22 cellular contexts compared by ENCODE assay signal in the genomic region with DNA sequence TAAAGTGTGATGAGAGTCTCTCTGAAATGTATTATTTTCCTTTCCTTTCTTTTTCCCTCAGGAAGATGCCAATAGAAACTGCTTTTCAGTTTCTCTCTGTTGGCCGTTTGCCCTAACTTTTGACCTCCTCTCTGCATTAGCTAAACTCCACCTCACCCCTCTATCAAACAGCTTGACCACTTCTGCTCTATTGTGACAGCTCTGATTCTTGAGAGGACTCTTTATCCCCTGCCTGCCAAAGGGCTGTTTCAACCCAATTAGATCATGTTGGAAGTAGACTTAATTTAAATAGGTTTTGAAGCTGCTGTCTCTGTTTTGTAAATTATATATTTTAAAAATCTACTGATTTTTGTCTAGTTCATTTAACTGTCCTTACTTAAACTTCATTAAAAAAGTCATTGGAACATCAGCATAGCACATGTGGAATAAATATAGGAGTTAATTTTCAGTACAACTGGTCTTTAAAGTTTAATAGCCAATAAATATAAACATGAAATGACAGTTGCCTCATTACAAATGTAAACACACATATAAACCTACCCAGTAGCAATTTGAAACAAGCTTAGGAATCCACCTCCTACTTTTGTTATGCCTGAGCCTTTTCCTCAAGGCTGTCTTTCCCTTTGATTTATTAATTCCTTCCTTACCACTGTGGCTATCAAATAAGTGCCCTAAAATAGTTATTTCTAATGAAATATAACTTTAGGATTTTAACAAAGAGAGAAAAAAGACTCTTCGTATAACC.
A peak's percentile ranks its signal among the peaks of the same experiment; 100 is the strongest.
DNase-seq lines count a peak whose midpoint lies in the region; ATAC-seq, FAIRE-seq and TF ChIP-seq lines count a peak whose summit lies in the region.
"Had no signal": no experiment of that assay in that cellular context is flagged by ENCODE, and none has a peak within 500 bp of the region (broad histone marks: within the 10 kb centered on the region; RNA-seq: fewer than 3 reads in every experiment).

No MANE protein-coding gene starts in this region.

- H3K4me3 ChIP-seq in mammary epithelial cell (replicated peaks in 1 of 3; ENCODE audit: insufficient read depth in 1 of 3, low read depth in 2 of 3, low read length in 3 of 3) (no peak overlapping the region), neural progenitor cell (no peak overlapping the region), small intestine (ENCODE audit: low read depth in 1 of 2, low read length in 2 of 2) (no peak overlapping the region)

- H2AFZ ChIP-seq in mammary epithelial cell (ENCODE audit: low read depth, low read length): no peak overlapping the region
- no peak overlapping the region for H2AFZ ChIP-seq in neural progenitor cell (replicated peaks)

- H3K9ac ChIP-seq in mammary epithelial cell (ENCODE audit: insufficient read depth, low read length) (no peak overlapping the region), neural progenitor cell (no peak overlapping the region)

- H3K4me2 ChIP-seq in mammary epithelial cell (ENCODE audit: insufficient read depth, low read depth, low read length) (no peak overlapping the region), neural progenitor cell (peak overlapping the region; percentile 9)

- no peaks in the 10 kb centered on the region for H3K9me3 Mint-ChIP-seq in MCF 10A (ENCODE audit: unreplicated experiment)
- no peaks in the 10 kb centered on the region for H3K9me3 Mint-ChIP-seq in neural progenitor cell
- H3K9me3 Mint-ChIP-seq: CD8-positive, alpha-beta T cell had no signal

- BruUV-seq in MCF 10A (replicated peaks; lab: Mats Ljungman, UMichigan) (no TSS peak), mammary epithelial cell (replicated peaks; lab: Mats Ljungman, UMichigan) (no TSS peak)

- H3K36me3 Mint-ChIP-seq in MCF 10A (ENCODE audit: insufficient read depth, unreplicated experiment) (no peaks in the 10 kb centered on the region), neural progenitor cell (no peaks in the 10 kb centered on the region)
- H3K36me3 Mint-ChIP-seq: CD8-positive, alpha-beta T cell had no signal

- H3K36me3 ChIP-seq in mammary epithelial cell (ENCODE audit: insufficient read depth, low read length): no peaks in the 10 kb centered on the region
- no peaks in the 10 kb centered on the region for H3K36me3 ChIP-seq in neural progenitor cell
- no peaks in the 10 kb centered on the region for H3K36me3 ChIP-seq in small intestine (ENCODE audit: control insufficient read depth in 2 of 2, insufficient read depth in 2 of 2, low read length in 2 of 2)

- POLR2A ChIA-PET in MCF 10A (lab: Yijun Ruan, JAX): interaction anchor here (0.7 to 1.1 kb wide), 2 partner anchors 31 to 58 kb away, joined by 3 read pairs; no protein-coding TSS in a partner anchor

- H3K9me3 ChIP-seq in mammary epithelial cell (replicated peaks; ENCODE audit: insufficient read depth, low read length): peaks cover 5% of the 10 kb centered on the region
- H3K9me3 ChIP-seq in neural progenitor cell (ENCODE audit: low read depth): no peaks in the 10 kb centered on the region
- H3K9me3 ChIP-seq in small intestine (ENCODE audit: control insufficient read depth, low read depth): no peaks in the 10 kb centered on the region

- H3K4me1 ChIP-seq in mammary epithelial cell (ENCODE audit: insufficient read depth, low read length) (no peaks in the 10 kb centered on the region), neural progenitor cell (peaks cover 16% of the 10 kb centered on the region), small intestine (ENCODE audit: control insufficient read depth in 2 of 2, insufficient read depth in 1 of 2, low read depth in 1 of 2, low read length in 1 of 2) (no peaks in the 10 kb centered on the region)

- H4K20me1 ChIP-seq in mammary epithelial cell (ENCODE audit: insufficient read depth, low read length) (no peaks in the 10 kb centered on the region), neural progenitor cell (ENCODE audit: low read depth) (peaks cover 5% of the 10 kb centered on the region)

- H3K79me2 ChIP-seq in mammary epithelial cell (ENCODE audit: insufficient read depth, low read length): no peaks in the 10 kb centered on the region
- no peaks in the 10 kb centered on the region for H3K79me2 ChIP-seq in neural progenitor cell (ENCODE audit: low read depth)

- intact Hi-C loops in MCF 10A (cut with micrococcal nuclease): no loop called here
- intact Hi-C loops in mammary epithelial cell (cut with micrococcal nuclease): no loop called here

- H3K27ac Mint-ChIP-seq in MCF 10A (ENCODE audit: low read depth, unreplicated experiment) (no peak overlapping the region), neural progenitor cell (peak overlapping the region; percentile 39)
- H3K27ac Mint-ChIP-seq: CD8-positive, alpha-beta T cell; IgD-negative memory B cell had no signal

- no peak overlapping the region for H3K27ac ChIP-seq in mammary epithelial cell (ENCODE audit: insufficient read depth, low read depth, low read length)
- H3K27ac ChIP-seq in neural progenitor cell: no peak overlapping the region
- H3K27ac ChIP-seq in small intestine (ENCODE audit: low read depth in 1 of 2, low read length in 1 of 2): no peak overlapping the region

- H3F3A ChIP-seq in neural progenitor cell (ENCODE audit: low read depth): no peaks in the 10 kb centered on the region

- peaks cover 9% of the 10 kb centered on the region for H3K4me1 Mint-ChIP-seq in MCF 10A (ENCODE audit: insufficient read depth, unreplicated experiment)
- H3K4me1 Mint-ChIP-seq in neural progenitor cell: peaks cover 26% of the 10 kb centered on the region
- H3K4me1 Mint-ChIP-seq: IgD-negative memory B cell had no signal

- DNase-seq in MCF 10A (ENCODE audit: unreplicated experiment): peak; percentile 29
- DNase-seq in mammary epithelial cell: no peak
- peak; percentile 72 for DNase-seq in neural progenitor cell (ENCODE audit: low spot score)
- no peak for DNase-seq in SIG-M5 treated with dmso at 0.1 percent for 504 hours (lab: John Stamatoyannopoulos, UW; ENCODE audit: unreplicated experiment)
- no peak for DNase-seq in small intestine
- DNase-seq: AML-193; C1 segment of cervical spinal cord; CD8-positive, alpha-beta T cell; GDM1; NCI-H1694; NCI-H2081; NCI-H2171; NCI-H345; NCI-H524; NCI-H774; Right ventricle myocardium superior had no signal

- in situ Hi-C loops in mammary epithelial cell (cut with MboI; ENCODE audit: low sequenced_read_pairs in 2 of 2): no loop called here

- peak; percentile 82 for FAIRE-seq in endometrium (lab: Jason Lieb, UNC)
- FAIRE-seq in small intestine (lab: Jason Lieb, UNC): no peak
- FAIRE-seq: GM18507, H1 had no signal

- dilution Hi-C loops in mammary epithelial cell (cut with HindIII; ENCODE audit: low sequenced_read_pairs): no loop called here

- H3K4me3 Mint-ChIP-seq in MCF 10A (ENCODE audit: unreplicated experiment) (no peak overlapping the region), neural progenitor cell (no peak overlapping the region)
- H3K4me3 Mint-ChIP-seq: CD8-positive, alpha-beta T cell; IgD-negative memory B cell had no signal

- CTCF ChIA-PET in MCF 10A (lab: Yijun Ruan, JAX): interaction anchor here (1.4 kb wide), 2 partner anchors 9 to 13 kb away, joined by 3 to 6 read pairs; no protein-coding TSS in a partner anchor
- CTCF ChIA-PET in mammary epithelial cell (lab: Charles Lee; ENCODE audit: low non-redundant PET): no interaction called here

- H3K27me3 Mint-ChIP-seq in MCF 10A (ENCODE audit: insufficient read depth, unreplicated experiment): no peaks in the 10 kb centered on the region
- H3K27me3 Mint-ChIP-seq in neural progenitor cell (ENCODE audit: insufficient read depth, low read depth): peaks cover 2% of the 10 kb centered on the region
- H3K27me3 Mint-ChIP-seq: IgD-negative memory B cell had no signal

- no peaks in the 10 kb centered on the region for H3K27me3 ChIP-seq in mammary epithelial cell (ENCODE audit: insufficient read depth, low read length)
- H3K27me3 ChIP-seq in neural progenitor cell: peaks cover 23% of the 10 kb centered on the region
- no peaks in the 10 kb centered on the region for H3K27me3 ChIP-seq in small intestine (ENCODE audit: control insufficient read depth in 2 of 2, insufficient read depth in 2 of 2, low read length in 2 of 2)

- no peak for ATAC-seq in HG03097 (IDR thresholded peaks at IDR 0.05; ENCODE audit: low FRiP score, unreplicated experiment)
- ATAC-seq: CD8-positive, alpha-beta T cell; HCT116 had no signal

- WGBS in mammary epithelial cell (ENCODE audit: low coverage, missing lambda C conversion rate): 80% methylated on average over 1 of the region's 2 CpGs
- 48 to 66% (median 59%) methylated on average over 2 of the region's 2 CpGs for WGBS in small intestine, 3 donors

- TF ChIP-seq CTCF in MCF 10A (IDR thresholded peaks at IDR 0.05; ENCODE audit: unreplicated experiment) (no peak), mammary epithelial cell (conservative IDR thresholded peaks at IDR 0.05 in 1 of 2, IDR thresholded peaks at IDR 0.05 in 1 of 2; ENCODE audit: extremely low read depth in 1 of 2, insufficient read depth in 1 of 2, low read depth in 1 of 2, low read length in 2 of 2) (no peak), neural progenitor cell (IDR thresholded peaks at IDR 0.05) (no peak)

Comparison
In these comparisons a context has a peak if more than half of its experiments do, and no peak if none do; other contexts are left out.
1. DNase-seq: peak in MCF 10A (single experiment) and neural progenitor cell (single experiment); none in mammary epithelial cell (single experiment), SIG-M5 treated with dmso at 0.1 percent for 504 hours (single experiment) and small intestine (single experiment).